Comparison of ENCODE assay signal across 1 cellular context in the genomic region with DNA sequence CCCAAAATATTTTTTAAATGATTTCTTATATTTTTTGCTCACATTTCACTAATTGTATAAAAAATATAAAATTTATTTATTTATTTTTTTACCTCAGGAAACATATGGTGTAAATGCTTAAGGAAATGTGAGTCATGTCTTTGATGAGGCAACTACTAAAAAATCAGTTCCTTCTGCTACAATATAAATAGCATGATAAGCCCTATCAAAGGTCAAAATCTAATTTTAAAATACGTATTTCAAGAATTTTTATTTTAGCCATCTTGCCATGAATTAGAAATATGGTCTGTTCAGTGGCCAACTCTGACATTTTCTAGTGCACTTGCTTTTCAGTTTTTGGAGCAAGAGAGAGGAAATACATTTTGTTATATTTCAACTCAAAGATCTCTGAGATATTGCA.
TF ChIP-seq lines count a peak whose summit lies in the region.

No MANE protein-coding gene starts in this region.

TF ChIP-seq in IMR-90, 13 proteins besides CTCF, POLR2A, EP300 and RAD21:
- TF ChIP-seq SMC3 (IDR thresholded peaks at IDR 0.05; ENCODE audit: low read depth, low read length) (no peak), CEBPB (IDR thresholded peaks at IDR 0.05; ENCODE audit: low read depth, low read length) (peak; percentile 63; the same call in 1 of the 2 replicates), MAZ (IDR thresholded peaks at IDR 0.05; ENCODE audit: borderline replicate concordance, low read depth, low read length) (no peak), RFX5 (IDR thresholded peaks at IDR 0.05; ENCODE audit: low read depth, low read length) (no peak), CHD1 (IDR thresholded peaks at IDR 0.05; ENCODE audit: low read depth, low read length) (no peak), MAFK (IDR thresholded peaks at IDR 0.05; ENCODE audit: low read depth, low read length) (no peak), FOS (IDR thresholded peaks at IDR 0.05; ENCODE audit: low read depth, low read length) (peak; percentile 16; the same call in 1 of the 2 replicates), NFE2L2 (IDR thresholded peaks at IDR 0.05; ENCODE audit: low read depth, low read length) (no peak), USF2 (IDR thresholded peaks at IDR 0.05; ENCODE audit: low read depth, low read length) (no peak), MXI1 (IDR thresholded peaks at IDR 0.05; ENCODE audit: borderline replicate concordance, low read depth, low read length) (no peak), RCOR1 (IDR thresholded peaks at IDR 0.05; ENCODE audit: insufficient replicate concordance, low read length) (no peak), BHLHE40 (IDR thresholded peaks at IDR 0.05; ENCODE audit: low read depth, low read length) (no peak), ELK1 (IDR thresholded peaks at IDR 0.05; ENCODE audit: borderline replicate concordance, low read depth, low read length) (no peak)
